Comparison of ENCODE assay signal across 2 cellular contexts in genomic region chr16:84963046-84963445, GRCh38.
TF ChIP-seq lines count a peak whose summit lies in the region.

No MANE protein-coding gene starts in this region.

TF ChIP-seq in IMR-90, 13 proteins besides CTCF, POLR2A, EP300 and RAD21:
- TF ChIP-seq MXI1 (IDR thresholded peaks at IDR 0.05; ENCODE audit: borderline replicate concordance, low read depth, low read length), result no peak
- TF ChIP-seq CEBPB (IDR thresholded peaks at IDR 0.05; ENCODE audit: low read depth, low read length), result no peak
- TF ChIP-seq ELK1 (IDR thresholded peaks at IDR 0.05; ENCODE audit: borderline replicate concordance, low read depth, low read length), result no peak
- no peak for TF ChIP-seq SMC3 (IDR thresholded peaks at IDR 0.05; ENCODE audit: low read depth, low read length)
- no peak for TF ChIP-seq RFX5 (IDR thresholded peaks at IDR 0.05; ENCODE audit: low read depth, low read length)
- TF ChIP-seq NFE2L2 (IDR thresholded peaks at IDR 0.05; ENCODE audit: low read depth, low read length), result no peak
- no peak for TF ChIP-seq USF2 (IDR thresholded peaks at IDR 0.05; ENCODE audit: low read depth, low read length)
- TF ChIP-seq FOS (IDR thresholded peaks at IDR 0.05; ENCODE audit: low read depth, low read length), result no peak
- TF ChIP-seq BHLHE40 (IDR thresholded peaks at IDR 0.05; ENCODE audit: low read depth, low read length), result no peak

TF ChIP-seq in K562, 482 proteins besides CTCF, POLR2A, EP300 and RAD21:
- TF ChIP-seq ETV6 (IDR thresholded peaks at IDR 0.05; ENCODE audit: borderline replicate concordance in 1 of 2, low read depth in 2 of 2, low read length in 1 of 2), result no peak
- no peak for TF ChIP-seq ETV6 (CRISPR knock-in tag; IDR thresholded peaks at IDR 0.05; ENCODE audit: borderline replicate concordance)
- TF ChIP-seq MITF (IDR thresholded peaks at IDR 0.05), result no peak
- no peak for TF ChIP-seq ZFP91 (CRISPR knock-in tag; IDR thresholded peaks at IDR 0.05)
- no peak for TF ChIP-seq ZNF354B (CRISPR knock-in tag; IDR thresholded peaks at IDR 0.05)
- no peak for TF ChIP-seq NFIC (IDR thresholded peaks at IDR 0.05)
- TF ChIP-seq RHOXF2B (CRISPR knock-in tag; conservative IDR thresholded peaks at IDR 0.05), result no peak
- TF ChIP-seq HSF4 (CRISPR knock-in tag; IDR thresholded peaks at IDR 0.05; ENCODE audit: borderline replicate concordance), result no peak
- TF ChIP-seq TOE1 (IDR thresholded peaks at IDR 0.05; ENCODE audit: borderline replicate concordance), result no peak
- TF ChIP-seq TOE1 (CRISPR knock-in tag; IDR thresholded peaks at IDR 0.05; ENCODE audit: borderline replicate concordance, low read depth), result no peak
- TF ChIP-seq TRIM25 (IDR thresholded peaks at IDR 0.05; ENCODE audit: borderline replicate concordance), result no peak
- no peak for TF ChIP-seq FOS (IDR thresholded peaks at IDR 0.05; ENCODE audit: extremely low read depth, insufficient read length)
- no peak for TF ChIP-seq ZBTB40 (IDR thresholded peaks at IDR 0.05)
- TF ChIP-seq ZBTB40 (CRISPR knock-in tag; IDR thresholded peaks at IDR 0.05), result no peak
